Comparison of ENCODE assay signal across 35 cellular contexts in genomic region chr5:68416714-68417113, GRCh38.
"Had no signal": no experiment of that assay in that cellular context is flagged by ENCODE, and none has a peak within 500 bp of the region (broad histone marks: within the 10 kb centered on the region; RNA-seq: fewer than 3 reads in every experiment).

No MANE protein-coding gene starts in this region.

- H3K27me3 ChIP-seq: MG63 had no signal

- H3K9me3 ChIP-seq: MG63 had no signal

- H3K4me3 ChIP-seq: MG63 had no signal

- DNase-seq: Karpas-422, MG63, MM.1S, MV-4-11, NCI-H1048, NCI-H1092, NCI-H1092 treated with DMSO at 0.1 percent for 48 hours, NCI-H1105, NCI-H1105 treated with DMSO at 0.1 percent for 48 hours, NCI-H1417, NCI-H1417 treated with DMSO at 0.1 percent for 48 hours, NCI-H1436, NCI-H1436 treated with DMSO at 0.1 percent for 48 hours, NCI-H146, NCI-H1694, NCI-H1694 treated with DMSO at 0.1 percent for 48 hours, NCI-H187, NCI-H187 treated with DMSO at 0.1 percent for 48 hours, NCI-H1930, NCI-H2029, NCI-H2029 treated with DMSO at 0.1 percent for 48 hours, NCI-H2081, NCI-H2081 treated with DMSO at 0.1 percent for 48 hours, NCI-H2107, NCI-H2171, NCI-H2171 treated with DMSO at 0.1 percent for 48 hours, NCI-H2227 treated with DMSO at 0.1 percent for 48 hours, NCI-H226, NCI-H345, NCI-H446, NCI-H446 treated with DMSO at 0.1 percent for 48 hours, NCI-H510A, NCI-H510A treated with DMSO at 0.1 percent for 48 hours, NCI-H524, NCI-H524 treated with DMSO at 0.1 percent for 48 hours had no signal

- H3K36me3 ChIP-seq: MG63 had no signal
